ENCODE assay signal across 10 cellular contexts in the genomic region with DNA sequence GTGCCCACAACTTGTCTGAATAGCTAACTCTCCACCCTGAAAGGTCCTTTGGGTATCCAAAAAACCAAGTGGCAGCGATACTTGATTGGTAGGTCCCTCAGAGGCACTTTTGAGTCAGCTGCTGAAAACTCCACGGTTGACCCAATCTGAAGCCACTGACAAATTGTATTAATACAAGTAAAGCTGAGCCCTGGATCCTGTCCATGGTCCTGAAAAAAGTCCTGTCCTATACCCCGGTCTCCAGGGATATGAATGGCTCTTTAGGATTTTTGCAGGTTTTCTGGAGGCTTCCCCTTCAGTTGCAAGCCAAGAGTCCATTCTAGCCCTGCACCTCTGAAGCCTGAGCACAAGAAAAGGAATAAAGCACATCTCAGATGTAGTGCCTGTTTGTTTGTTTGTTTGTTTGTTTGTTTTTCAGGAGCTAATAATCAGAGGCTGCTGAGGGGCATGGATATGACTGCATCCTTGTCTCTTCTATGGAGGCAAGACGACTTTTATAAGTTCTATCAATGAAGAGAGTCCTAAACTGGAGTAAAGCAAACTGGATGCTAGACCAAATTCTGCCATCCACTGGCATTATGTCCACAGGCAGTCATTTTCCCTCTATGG. TPM values are rescaled to one million over a fixed set of nuclear protein-coding genes. Genes with fewer than 3 reads are reported as not detected.
A peak's percentile ranks its signal among the peaks of the same experiment; 100 is the strongest.
DNase-seq lines count a peak whose midpoint lies in the region; ATAC-seq and TF ChIP-seq lines count a peak whose summit lies in the region.
"Had no signal": no experiment of that assay in that cellular context is flagged by ENCODE, and none has a peak within 500 bp of the region (broad histone marks: within the 10 kb centered on the region; RNA-seq: fewer than 3 reads in every experiment).

No MANE protein-coding gene starts in this region.

- H3K4me3 Mint-ChIP-seq in T-helper 17 cell = no peak overlapping the region
- H3K4me3 Mint-ChIP-seq: naive thymus-derived CD4-positive, alpha-beta T cell had no signal

- peaks cover 13% of the 10 kb centered on the region for H3K4me1 Mint-ChIP-seq in T-helper 17 cell

- peak; percentile 72 for DNase-seq in EH (ENCODE audit: low read depth)
- peak; percentile 82 for DNase-seq in astrocyte of the hippocampus (ENCODE audit: low read depth, low spot score)
- peak; percentile 68 to 75 for DNase-seq in lung microvascular endothelial cell (ENCODE audit: low read depth in 2 of 2)
- DNase-seq in T-helper 17 cell = no peak
- DNase-seq in GOT3 (lab: John Stamatoyannopoulos, UW) = no peak
- no peak for DNase-seq in activated CD4-positive, CD25-positive, alpha-beta regulatory T cell treated with anti-CD3 and anti-CD28 coated beads, Interleukin-2, amount 50 U/mL, for 72 hours
- DNase-seq in posterior vena cava (ENCODE audit: low spot score) = no peak
- DNase-seq: NCI-H774 had no signal

- H3K9me3 ChIP-seq in T-helper 17 cell (ENCODE audit: control insufficient read depth, low read length, poor library complexity, severe bottlenecking) = no peaks in the 10 kb centered on the region

- ATAC-seq in T-helper 17 cell = no peak
- ATAC-seq: naive thymus-derived CD4-positive, alpha-beta T cell had no signal

- no peak overlapping the region for H3K27ac Mint-ChIP-seq in T-helper 17 cell
- H3K27ac Mint-ChIP-seq: naive thymus-derived CD4-positive, alpha-beta T cell had no signal

- H3K36me3 Mint-ChIP-seq in T-helper 17 cell (ENCODE audit: low read depth) = peaks cover 5% of the 10 kb centered on the region
- H3K36me3 Mint-ChIP-seq: naive thymus-derived CD4-positive, alpha-beta T cell had no signal

- peaks cover 63% of the 10 kb centered on the region for H3K27me3 Mint-ChIP-seq in T-helper 17 cell

- TF ChIP-seq EP300 in Ishikawa (IDR thresholded peaks at IDR 0.05; ENCODE audit: borderline replicate concordance) = no peak

- no peak for TF ChIP-seq RAD21 in Ishikawa (IDR thresholded peaks at IDR 0.05; ENCODE audit: low read depth)

- intact Hi-C loops in posterior vena cava (cut with DNase I) = no loop called here

TF ChIP-seq in Ishikawa, 13 proteins besides CTCF, POLR2A, EP300 and RAD21:
- TF ChIP-seq NFIC (IDR thresholded peaks at IDR 0.05) (no peak), YY1 (IDR thresholded peaks at IDR 0.05; ENCODE audit: low read depth) (no peak)
- TF ChIP-seq, protein P1, sequence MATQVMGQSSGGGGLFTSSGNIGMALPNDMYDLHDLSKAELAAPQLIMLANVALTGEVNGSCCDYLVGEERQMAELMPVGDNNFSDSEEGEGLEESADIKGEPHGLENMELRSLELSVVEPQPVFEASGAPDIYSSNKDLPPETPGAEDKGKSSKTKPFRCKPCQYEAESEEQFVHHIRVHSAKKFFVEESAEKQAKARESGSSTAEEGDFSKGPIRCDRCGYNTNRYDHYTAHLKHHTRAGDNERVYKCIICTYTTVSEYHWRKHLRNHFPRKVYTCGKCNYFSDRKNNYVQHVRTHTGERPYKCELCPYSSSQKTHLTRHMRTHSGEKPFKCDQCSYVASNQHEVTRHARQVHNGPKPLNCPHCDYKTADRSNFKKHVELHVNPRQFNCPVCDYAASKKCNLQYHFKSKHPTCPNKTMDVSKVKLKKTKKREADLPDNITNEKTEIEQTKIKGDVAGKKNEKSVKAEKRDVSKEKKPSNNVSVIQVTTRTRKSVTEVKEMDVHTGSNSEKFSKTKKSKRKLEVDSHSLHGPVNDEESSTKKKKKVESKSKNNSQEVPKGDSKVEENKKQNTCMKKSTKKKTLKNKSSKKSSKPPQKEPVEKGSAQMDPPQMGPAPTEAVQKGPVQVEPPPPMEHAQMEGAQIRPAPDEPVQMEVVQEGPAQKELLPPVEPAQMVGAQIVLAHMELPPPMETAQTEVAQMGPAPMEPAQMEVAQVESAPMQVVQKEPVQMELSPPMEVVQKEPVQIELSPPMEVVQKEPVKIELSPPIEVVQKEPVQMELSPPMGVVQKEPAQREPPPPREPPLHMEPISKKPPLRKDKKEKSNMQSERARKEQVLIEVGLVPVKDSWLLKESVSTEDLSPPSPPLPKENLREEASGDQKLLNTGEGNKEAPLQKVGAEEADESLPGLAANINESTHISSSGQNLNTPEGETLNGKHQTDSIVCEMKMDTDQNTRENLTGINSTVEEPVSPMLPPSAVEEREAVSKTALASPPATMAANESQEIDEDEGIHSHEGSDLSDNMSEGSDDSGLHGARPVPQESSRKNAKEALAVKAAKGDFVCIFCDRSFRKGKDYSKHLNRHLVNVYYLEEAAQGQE (IDR thresholded peaks at IDR 0.05; ENCODE audit: low read depth) = peak; percentile 92

RNA-seq across cellular contexts. Expression of a gene that starts 1.7 kb away (rescaled TPM):
- 0.20 and 0.44 TPM in 2 replicates for total RNA-seq in lung microvascular endothelial cell
- not detected for total RNA-seq in T-helper 17 cell
- total RNA-seq in posterior vena cava = under 1 TPM in 1 of 2 donors, not detected in 1; 0.48 TPM
- total RNA-seq: naive thymus-derived CD4-positive, alpha-beta T cell had no signal

RNA-seq across cellular contexts. Expression of a gene that starts 18.6 kb away (rescaled TPM):
- total RNA-seq in lung microvascular endothelial cell (under 0.01 TPM in 1 of 2 replicates, not detected in the other), T-helper 17 cell (1 to 10 TPM; 2.6 to 2.7 TPM), posterior vena cava (10 to 100 TPM in 1 of 2 donors, 1 to 10 TPM in 1; 2.2 to 16.6 TPM)

RNA-seq across cellular contexts. Expression of a gene that starts 55.3 kb away (rescaled TPM):
- total RNA-seq in lung microvascular endothelial cell = 4.4 and 8.9 TPM in 2 replicates
- total RNA-seq in T-helper 17 cell = 100 to 1,000 TPM in 1 of 2 donors, 10 to 100 TPM in 1; 95.1 to 129 TPM
- total RNA-seq in posterior vena cava = 10 to 100 TPM; 12.6 to 13.7 TPM

Comparison
In these comparisons a context has a peak if more than half of its experiments do, and no peak if none do; other contexts are left out.
1. DNase-seq: peak in EH (single experiment), astrocyte of the hippocampus (single experiment) and lung microvascular endothelial cell (2 of 2); none in T-helper 17 cell (0 of 3), GOT3 (single experiment), activated CD4-positive, CD25-positive, alpha-beta regulatory T cell treated with anti-CD3 and anti-CD28 coated beads, Interleukin-2, amount 50 U/mL, for 72 hours (single experiment) and posterior vena cava (single experiment).